ENCODE assay signal across 8 cellular contexts in genomic region chr20:16476032-16476431, GRCh38.
A peak's percentile ranks its signal among the peaks of the same experiment; 100 is the strongest.
DNase-seq lines count a peak whose midpoint lies in the region; ATAC-seq and TF ChIP-seq lines count a peak whose summit lies in the region.

No MANE protein-coding gene starts in this region.

- TF ChIP-seq POLR2A in testis (IDR thresholded peaks at IDR 0.05): no peak

- ATAC-seq in HG02763 (IDR thresholded peaks at IDR 0.05; ENCODE audit: unreplicated experiment) (peak; percentile 54), GM21515 (IDR thresholded peaks at IDR 0.05; ENCODE audit: unreplicated experiment) (no peak)

- H3K27ac ChIP-seq in testis: no peak overlapping the region

- no peaks in the 10 kb centered on the region for H3K36me3 ChIP-seq in testis (ENCODE audit: low read depth, missing control alignments)

- no peaks in the 10 kb centered on the region for H3K27me3 ChIP-seq in testis

- no peak overlapping the region for H3K4me3 ChIP-seq in GM12865 (ENCODE audit: low read depth, low read length)
- H3K4me3 ChIP-seq in astrocyte of the cerebellum (ENCODE audit: low read depth, low read length): no peak overlapping the region
- H3K4me3 ChIP-seq in testis: no peak overlapping the region

- DNase-seq in GM12865 (ENCODE audit: low read depth) (peak; percentile 55), NCI-H2196 (lab: John Stamatoyannopoulos, UW; ENCODE audit: unreplicated experiment) (peak; percentile 64), astrocyte of the cerebellum (ENCODE audit: low read depth) (peak; percentile 47), iPS DF 4.7 (ENCODE audit: extremely low read depth, low spot score) (peak; percentile 16), testis (no peak)
- DNase-seq in activated naive CD4-positive, alpha-beta T cell treated with anti-CD3 and anti-CD28 coated beads, Interleukin-2, amount 50 U/mL, for 16 hours: no peak

- 23 to 35% methylated on average over 3 of the region's 3 CpGs for WGBS in testis, 2 donors

- in situ Hi-C loops in astrocyte of the cerebellum (cut with HindIII; ENCODE audit: low sequenced_read_pairs): no loop called here

- H3K9me3 ChIP-seq in testis: no peaks in the 10 kb centered on the region

- H3K4me1 ChIP-seq in testis: peaks cover 13% of the 10 kb centered on the region

- intact Hi-C loops in testis (cut with DNase I; ENCODE audit: low total_unique reads): no loop called here

- TF ChIP-seq CTCF in GM12865 (IDR thresholded peaks at IDR 0.05; ENCODE audit: insufficient read depth, low read depth, low read length, missing control alignments): peak; percentile 37
- TF ChIP-seq CTCF in astrocyte of the cerebellum (IDR thresholded peaks at IDR 0.05; ENCODE audit: low read depth, low read length, missing control alignments): peak; percentile 54
- peak; percentile 34 to 62 (median 45) for TF ChIP-seq CTCF in testis (IDR thresholded peaks at IDR 0.05)

Comparison
In these comparisons a context has a peak if more than half of its experiments do, and no peak if none do; other contexts are left out.
1. DNase-seq: peak in GM12865 (single experiment), NCI-H2196 (single experiment), astrocyte of the cerebellum (single experiment) and iPS DF 4.7 (single experiment); none in testis (single experiment) and activated naive CD4-positive, alpha-beta T cell treated with anti-CD3 and anti-CD28 coated beads, Interleukin-2, amount 50 U/mL, for 16 hours (single experiment).
2. Peak in every context shown above with its lines, with median percentiles within 50 percentile points of each other: CTCF ChIP-seq.